In the genomic region with DNA sequence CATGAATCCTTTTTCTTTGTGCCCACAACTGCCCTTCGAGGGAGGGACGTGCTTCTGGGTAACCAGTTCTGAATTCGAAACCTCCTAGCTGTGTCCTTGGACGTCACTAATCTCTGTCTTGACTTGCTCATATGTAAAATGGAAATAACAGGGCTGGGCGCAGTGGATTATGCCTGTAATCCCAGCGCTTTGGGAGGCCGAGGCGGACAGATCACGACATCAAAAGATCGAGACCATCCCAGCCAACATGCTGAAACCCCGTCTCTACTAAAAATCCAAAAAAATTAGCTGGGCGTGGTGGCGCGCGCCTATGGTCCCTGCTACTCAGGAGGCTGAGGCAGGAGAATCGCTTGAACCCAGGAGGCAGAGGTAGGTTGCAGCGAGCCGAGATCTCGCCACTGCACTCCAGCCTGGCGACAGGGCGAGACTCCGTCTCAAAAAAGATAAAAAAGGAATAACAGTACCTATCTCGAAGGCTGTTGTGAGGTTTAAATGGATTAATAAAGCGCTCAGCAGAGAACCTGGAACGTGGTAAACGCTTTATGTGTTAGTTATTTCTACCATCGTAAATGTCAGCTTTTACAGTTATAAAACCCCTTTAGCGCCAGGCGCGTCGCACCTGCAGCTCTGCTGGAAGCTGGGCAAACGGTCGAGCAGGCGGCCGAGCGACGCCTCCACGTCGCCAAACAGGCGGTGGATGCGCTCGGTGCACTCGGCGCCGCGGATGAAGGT, we compare ENCODE assay signal across 8 cellular contexts. TPM values are rescaled to one million over a fixed set of nuclear protein-coding genes. Genes with fewer than 3 reads are reported as not detected.
A peak's percentile ranks its signal among the peaks of the same experiment; 100 is the strongest.
DNase-seq lines count a peak whose midpoint lies in the region; FAIRE-seq and TF ChIP-seq lines count a peak whose summit lies in the region.

No MANE protein-coding gene starts in this region.

- H3K4me2 ChIP-seq in hepatocyte, result peak overlapping the region; percentile 97

- H3K9me3 Mint-ChIP-seq in activated CD4-positive, alpha-beta memory T cell treated with anti-CD3 and anti-CD28 coated beads for 36 hours, result no peaks in the 10 kb centered on the region

- H3K27me3 ChIP-seq in H7 (ENCODE audit: control insufficient read depth, insufficient read depth, low read length) (no peaks in the 10 kb centered on the region), hepatocyte (no peaks in the 10 kb centered on the region), small intestine (ENCODE audit: control insufficient read depth in 2 of 2, insufficient read depth in 2 of 2, low read length in 2 of 2) (no peaks in the 10 kb centered on the region)

- H3K27ac ChIP-seq in hepatocyte (peak overlapping the region; percentile 90), small intestine (ENCODE audit: low read depth in 1 of 2, low read length in 1 of 2) (peak overlapping the region; percentile 86 to 93)

- peaks cover 19% of the 10 kb centered on the region for H3K4me1 ChIP-seq in hepatocyte (ENCODE audit: insufficient read depth)
- peaks cover 2 to 13% of the 10 kb centered on the region in 2 donors for H3K4me1 ChIP-seq in small intestine (ENCODE audit: control insufficient read depth in 2 of 2, insufficient read depth in 1 of 2, low read depth in 1 of 2, low read length in 1 of 2)

- H3K27ac Mint-ChIP-seq in activated CD4-positive, alpha-beta memory T cell treated with anti-CD3 and anti-CD28 coated beads for 36 hours, result peak overlapping the region; percentile 82

- peak overlapping the region; percentile 91 for H2AFZ ChIP-seq in hepatocyte

- H3K4me1 Mint-ChIP-seq in activated CD4-positive, alpha-beta memory T cell treated with anti-CD3 and anti-CD28 coated beads for 36 hours (ENCODE audit: low read depth), result peaks cover 41% of the 10 kb centered on the region

- H3K36me3 ChIP-seq in H7 (replicated peaks; ENCODE audit: control insufficient read depth, insufficient read depth, low read length) (peaks cover 33% of the 10 kb centered on the region), hepatocyte (replicated peaks; ENCODE audit: insufficient read depth, low read depth) (no peaks in the 10 kb centered on the region), small intestine (ENCODE audit: control insufficient read depth in 2 of 2, insufficient read depth in 2 of 2, low read length in 2 of 2) (peaks cover 13 to 24% of the 10 kb centered on the region in 2 donors)

- CTCF ChIA-PET in activated CD4-positive, alpha-beta memory T cell treated with anti-CD3 and anti-CD28 coated beads for 36 hours (lab: Charles Lee), result interaction anchor here (0.7 to 1.6 kb wide), 3 partner anchors 9 to 416 kb away, joined by 3 to 10 read pairs (median 3); partner anchors contain the start of genes NOB1 and PDF

- DNase-seq in H7 (no peak), hepatocyte (ENCODE audit: low spot score) (no peak), small intestine (no peak), NOMO-1 treated with DMSO at 0.1 percent for 48 hours (lab: John Stamatoyannopoulos, UW; ENCODE audit: unreplicated experiment) (no peak), foreskin melanocyte (no peak), inferior parietal cortex (ENCODE audit: extremely low spot score) (no peak)
- peak; percentile 23 for DNase-seq in activated CD4-positive, alpha-beta memory T cell treated with anti-CD3 and anti-CD28 coated beads for 36 hours
- no peak for DNase-seq in stimulated activated CD4-positive, alpha-beta T cell treated with anti-CD3 and anti-CD28 coated beads, Interleukin-4, amount 100 ng/mL, for 4 hours

- H3K9me3 ChIP-seq in hepatocyte (ENCODE audit: low read depth) (no peaks in the 10 kb centered on the region), small intestine (ENCODE audit: control insufficient read depth, low read depth) (no peaks in the 10 kb centered on the region)

- POLR2A ChIA-PET in activated CD4-positive, alpha-beta memory T cell treated with anti-CD3 and anti-CD28 coated beads for 36 hours (lab: Charles Lee), result interaction anchor here (0.6 to 2.0 kb wide), 3 partner anchors 9 to 228 kb away, joined by 3 to 13 read pairs (median 8); partner anchors contain the start of gene PDF

- H3K36me3 Mint-ChIP-seq in activated CD4-positive, alpha-beta memory T cell treated with anti-CD3 and anti-CD28 coated beads for 36 hours, result peaks cover 36% of the 10 kb centered on the region

- no peaks in the 10 kb centered on the region for H3K9me2 ChIP-seq in hepatocyte (replicated peaks; ENCODE audit: insufficient read depth)

- intact Hi-C loops in activated CD4-positive, alpha-beta memory T cell treated with anti-CD3 and anti-CD28 coated beads for 36 hours (cut with micrococcal nuclease), result loop anchor here (1.0 to 10.0 kb wide), 5 partner anchors 8 to 1674 kb away; partner anchors contain the start of genes ACD, C16orf86, ENKD1 and NFAT5

- H3K27me3 Mint-ChIP-seq in activated CD4-positive, alpha-beta memory T cell treated with anti-CD3 and anti-CD28 coated beads for 36 hours, result no peaks in the 10 kb centered on the region

- H3K4me3 Mint-ChIP-seq in activated CD4-positive, alpha-beta memory T cell treated with anti-CD3 and anti-CD28 coated beads for 36 hours, result peak overlapping the region; percentile 96

- H3K4me3 ChIP-seq in H7 (ENCODE audit: insufficient read depth, low read depth, low read length), result peak overlapping the region; percentile 100
- peak overlapping the region; percentile 88 for H3K4me3 ChIP-seq in hepatocyte
- H3K4me3 ChIP-seq in small intestine (ENCODE audit: low read depth in 1 of 2, low read length in 2 of 2), result peak overlapping the region; percentile 72 to 77

- no peak for TF ChIP-seq CTCF in hepatocyte (IDR thresholded peaks at IDR 0.05; ENCODE audit: poor library complexity)

- WGBS in hepatocyte (ENCODE audit: low lambda C conversion rate, missing lambda C conversion rate), result 28% methylated on average over 46 of the region's 46 CpGs
- 16 to 17% (median 17%) methylated on average over 46 of the region's 46 CpGs for WGBS in small intestine, 3 donors

- peaks cover 66% of the 10 kb centered on the region for H3K79me2 ChIP-seq in hepatocyte

- no peaks in the 10 kb centered on the region for H4K20me1 ChIP-seq in hepatocyte (ENCODE audit: insufficient read depth, poor library complexity, severe bottlenecking)

- FAIRE-seq in small intestine (lab: Jason Lieb, UNC), result no peak

RNA-seq across cellular contexts. Expression of gene COG8, which starts 0.6 kb away (rescaled TPM):
- 63.1 and 71.0 TPM in 2 replicates for total RNA-seq in H7 (2014; rRNA removed; shearing (Covaris generic))
- 10 to 100 TPM; 25.4 to 27.9 TPM for total RNA-seq in activated CD4-positive, alpha-beta memory T cell treated with anti-CD3 and anti-CD28 coated beads for 36 hours
- 41.5 and 47.2 TPM in 2 replicates for total RNA-seq in hepatocyte
- polyA plus RNA-seq in hepatocyte, result 30.2 and 34.6 TPM in 2 replicates
- 10 to 100 TPM; 13.0 to 24.0 (median 14.5) TPM for polyA plus RNA-seq in small intestine

RNA-seq across cellular contexts. Expression of gene NIP7, which starts 0.8 kb away (rescaled TPM):
- 30.7 and 31.0 TPM in 2 replicates for total RNA-seq in H7 (2014; rRNA removed; shearing (Covaris generic))
- total RNA-seq in activated CD4-positive, alpha-beta memory T cell treated with anti-CD3 and anti-CD28 coated beads for 36 hours, result 10 to 100 TPM; 43.3 to 47.1 TPM
- 19.5 and 20.9 TPM in 2 replicates for total RNA-seq in hepatocyte
- polyA plus RNA-seq in hepatocyte, result 20.9 and 23.5 TPM in 2 replicates
- 10 to 100 TPM; 15.1 to 16.4 (median 15.2) TPM for polyA plus RNA-seq in small intestine

RNA-seq across cellular contexts. Expression of gene PDF, which starts 8.3 kb away (rescaled TPM):
- total RNA-seq in H7 (2014; rRNA removed; shearing (Covaris generic)), result 23.9 and 25.3 TPM in 2 replicates
- total RNA-seq in activated CD4-positive, alpha-beta memory T cell treated with anti-CD3 and anti-CD28 coated beads for 36 hours, result 10 to 100 TPM; 16.2 to 17.6 TPM
- total RNA-seq in hepatocyte, result 14.3 and 23.8 TPM in 2 replicates
- 21.6 and 25.4 TPM in 2 replicates for polyA plus RNA-seq in hepatocyte
- 10 to 100 TPM in 1 of 3 donors, 1 to 10 TPM in 2; 3.8 to 18.1 (median 4.6) TPM for polyA plus RNA-seq in small intestine

RNA-seq across cellular contexts. Expression of gene TMED6, which starts 12.9 kb away (rescaled TPM):
- 0.52 TPM in 1 of 2 replicates, not detected in the other for total RNA-seq in H7 (2014; rRNA removed; shearing (Covaris generic))
- total RNA-seq in activated CD4-positive, alpha-beta memory T cell treated with anti-CD3 and anti-CD28 coated beads for 36 hours, result under 1 TPM; 0.58 to 0.86 TPM
- total RNA-seq in hepatocyte, result 1.9 and 4.6 TPM in 2 replicates
- 3.1 and 4.3 TPM in 2 replicates for polyA plus RNA-seq in hepatocyte
- polyA plus RNA-seq in small intestine, result 1 to 10 TPM in 2 of 3 donors, not detected in 1; 5.6 to 5.7 TPM

RNA-seq across cellular contexts. Expression of gene VPS4A, which starts 27.6 kb away (rescaled TPM):
- 28.2 and 33.2 TPM in 2 replicates for total RNA-seq in H7 (2014; rRNA removed; shearing (Covaris generic))
- total RNA-seq in activated CD4-positive, alpha-beta memory T cell treated with anti-CD3 and anti-CD28 coated beads for 36 hours, result 10 to 100 TPM; 32.1 to 33.0 TPM
- total RNA-seq in hepatocyte, result 19.0 and 19.9 TPM in 2 replicates
- 36.9 and 43.8 TPM in 2 replicates for polyA plus RNA-seq in hepatocyte
- polyA plus RNA-seq in small intestine, result 10 to 100 TPM; 23.0 to 42.7 (median 40.5) TPM
